ENCODE assay signal across 1 cellular context in the genomic region with DNA sequence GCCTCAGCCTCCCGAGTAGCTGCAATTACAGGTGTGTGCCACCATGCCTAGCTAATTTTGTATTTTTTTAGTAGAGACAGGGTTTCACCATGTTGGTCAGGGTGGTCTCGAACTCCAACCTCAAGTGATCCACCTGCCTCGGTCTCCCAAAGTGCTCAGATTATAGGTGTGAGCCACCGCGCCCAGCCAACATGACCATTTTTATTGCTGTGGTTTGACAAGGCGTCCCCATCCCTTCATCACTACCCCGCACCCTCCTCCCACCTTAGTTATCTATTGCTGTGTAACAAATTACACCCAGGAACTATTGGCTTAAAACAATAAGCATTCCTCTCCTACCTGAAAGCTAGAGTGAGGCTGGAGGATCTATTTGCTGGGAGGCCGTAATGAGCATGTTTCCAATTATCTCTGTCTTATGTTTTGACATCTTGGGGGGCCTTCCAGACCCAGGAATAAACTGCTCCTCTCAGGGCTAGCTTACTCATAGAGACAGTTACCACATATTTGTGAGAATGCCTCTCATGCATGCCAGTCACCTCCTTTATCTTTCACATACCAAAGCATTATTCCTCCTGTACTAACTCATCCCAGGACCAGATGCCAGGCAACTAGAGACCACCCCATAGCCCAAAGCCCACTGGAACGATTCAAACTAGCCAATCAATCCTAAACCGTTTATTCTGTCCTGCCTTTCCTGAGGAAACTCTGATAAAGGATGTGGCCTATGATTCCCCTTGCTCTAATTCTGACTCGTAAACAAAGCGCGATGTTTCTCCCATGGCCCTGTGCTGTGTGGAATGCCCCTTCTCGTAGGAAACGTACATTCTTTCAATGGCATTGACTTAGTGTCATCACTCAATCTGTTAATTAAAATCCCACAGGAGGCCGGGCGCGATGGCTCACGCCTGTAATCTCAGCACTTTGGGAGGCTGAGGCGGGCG.
TF ChIP-seq lines count a peak whose summit lies in the region.

No MANE protein-coding gene starts in this region.

TF ChIP-seq in SK-N-SH treated with all-trans-retinoic acid at 6 μM for 48 hours, 23 proteins besides CTCF, POLR2A, EP300 and RAD21 (continued from another document):
- TF ChIP-seq, protein P1, sequence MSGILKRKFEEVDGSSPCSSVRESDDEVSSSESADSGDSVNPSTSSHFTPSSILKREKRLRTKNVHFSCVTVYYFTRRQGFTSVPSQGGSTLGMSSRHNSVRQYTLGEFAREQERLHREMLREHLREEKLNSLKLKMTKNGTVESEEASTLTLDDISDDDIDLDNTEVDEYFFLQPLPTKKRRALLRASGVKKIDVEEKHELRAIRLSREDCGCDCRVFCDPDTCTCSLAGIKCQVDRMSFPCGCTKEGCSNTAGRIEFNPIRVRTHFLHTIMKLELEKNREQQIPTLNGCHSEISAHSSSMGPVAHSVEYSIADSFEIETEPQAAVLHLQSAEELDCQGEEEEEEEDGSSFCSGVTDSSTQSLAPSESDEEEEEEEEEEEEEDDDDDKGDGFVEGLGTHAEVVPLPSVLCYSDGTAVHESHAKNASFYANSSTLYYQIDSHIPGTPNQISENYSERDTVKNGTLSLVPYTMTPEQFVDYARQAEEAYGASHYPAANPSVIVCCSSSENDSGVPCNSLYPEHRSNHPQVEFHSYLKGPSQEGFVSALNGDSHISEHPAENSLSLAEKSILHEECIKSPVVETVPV (CRISPR knock-in tag; IDR thresholded peaks at IDR 0.05) = no peak
- TF ChIP-seq PPARA (CRISPR knock-in tag; IDR thresholded peaks at IDR 0.05; ENCODE audit: borderline replicate concordance) (no peak), ZNF565 (CRISPR knock-in tag; conservative IDR thresholded peaks at IDR 0.05; ENCODE audit: low read depth) (no peak), ARNTL (CRISPR knock-in tag; IDR thresholded peaks at IDR 0.05; ENCODE audit: borderline replicate concordance, low read depth) (no peak), GLIS3 (CRISPR knock-in tag; IDR thresholded peaks at IDR 0.05) (no peak), ZNF8 (CRISPR knock-in tag; IDR thresholded peaks at IDR 0.05) (no peak), ZC3H10 (CRISPR knock-in tag; IDR thresholded peaks at IDR 0.05) (no peak)
